In the genomic region with DNA sequence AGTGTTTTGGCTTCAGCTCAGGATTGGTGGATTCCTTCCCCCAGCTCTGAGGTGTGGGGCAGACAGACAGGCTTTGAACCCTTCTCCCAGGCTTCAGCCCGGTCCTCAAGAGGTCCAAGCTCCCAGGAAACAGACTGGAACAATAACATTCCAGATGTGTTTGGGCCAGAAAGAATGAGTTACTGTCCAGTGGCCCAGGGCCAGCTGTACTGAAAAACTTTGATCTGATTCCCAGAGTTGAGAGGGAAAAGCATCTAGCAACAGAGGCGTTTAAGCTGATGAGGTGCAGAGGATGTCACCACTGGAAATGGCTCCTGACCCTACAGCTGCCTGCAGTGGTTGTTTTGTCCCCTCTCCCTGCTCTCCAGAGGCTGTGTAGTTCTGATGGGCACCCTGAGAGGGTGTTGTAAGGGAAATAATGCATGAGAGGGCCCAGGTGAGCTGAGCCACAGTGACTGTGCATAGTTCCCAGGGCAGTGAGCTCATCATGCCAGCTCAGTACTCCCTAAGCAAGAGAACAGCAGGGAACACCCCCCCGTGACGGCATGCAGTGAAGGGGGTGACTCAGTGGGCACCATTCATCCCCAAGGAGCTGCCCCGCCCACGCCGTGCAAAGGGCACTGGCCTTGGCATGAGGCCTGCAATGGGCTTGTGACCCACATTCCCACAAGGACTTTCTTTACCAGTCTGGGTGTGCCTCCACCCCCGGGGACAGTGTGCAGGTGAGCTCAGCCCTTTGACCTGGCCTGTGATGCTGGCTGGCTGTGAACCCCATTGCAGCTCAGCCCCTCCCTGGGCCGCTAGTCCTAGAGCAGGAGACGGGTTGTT, we compare ENCODE assay signal across 8 cellular contexts. TPM values are rescaled to one million over a fixed set of nuclear protein-coding genes. Genes with fewer than 3 reads are reported as not detected.
DNase-seq lines count a peak whose midpoint lies in the region; ATAC-seq and TF ChIP-seq lines count a peak whose summit lies in the region.

No MANE protein-coding gene starts in this region.

- TF ChIP-seq CTCF in AG04450 (IDR thresholded peaks at IDR 0.05; ENCODE audit: low read depth, low read length) (no peak), epithelial cell of esophagus (IDR thresholded peaks at IDR 0.05; ENCODE audit: insufficient read depth, low read depth, low read length, missing control alignments) (peak; percentile 32)

- ATAC-seq in GM21723 (IDR thresholded peaks at IDR 0.05; ENCODE audit: unreplicated experiment) = no peak
- ATAC-seq in GM19455 (IDR thresholded peaks at IDR 0.05; ENCODE audit: unreplicated experiment) = no peak
- ATAC-seq in HG02623 (IDR thresholded peaks at IDR 0.05; ENCODE audit: unreplicated experiment) = no peak

- H3K27me3 ChIP-seq in AG04450 (ENCODE audit: control insufficient read depth, insufficient read depth, low read length) = no peaks in the 10 kb centered on the region
- H3K27me3 ChIP-seq in MG63 = no peaks in the 10 kb centered on the region

- H3K9me3 ChIP-seq in AG04450 (ENCODE audit: control insufficient read depth, insufficient read depth, low read length) (no peaks in the 10 kb centered on the region), MG63 (no peaks in the 10 kb centered on the region)

- H3K27ac ChIP-seq in AG04450 (ENCODE audit: low read depth, low read length) = peak overlapping the region; percentile 87

- peaks cover 41% of the 10 kb centered on the region for H3K36me3 ChIP-seq in MG63

- CTCF ChIA-PET in AG04450 (lab: Charles Lee) = interaction anchor here (1.1 to 1.7 kb wide), 3 partner anchors 9 to 38 kb away, joined by 4 to 6 read pairs (median 5); no protein-coding TSS in a partner anchor

- H3K4me3 ChIP-seq in AG04450 (ENCODE audit: low read depth, low read length) (no peak overlapping the region), MG63 (no peak overlapping the region), epithelial cell of esophagus (ENCODE audit: low read length) (no peak overlapping the region)

- DNase-seq in AG04450 (ENCODE audit: low read depth, low spot score) = no peak
- DNase-seq in MG63 = peak; percentile 92
- DNase-seq in epithelial cell of esophagus (ENCODE audit: low read depth) = peak; percentile 100
- peak; percentile 52 for DNase-seq in myocyte (ENCODE audit: low read depth)
- DNase-seq in activated CD4-positive, alpha-beta T cell treated with anti-CD3 and anti-CD28 coated beads for 1 hour = no peak

- POLR2A ChIA-PET in AG04450 (lab: Yijun Ruan, JAX) = interaction anchor here (1.0 to 2.3 kb wide), 3 partner anchors 10 to 51 kb away, joined by 3 to 28 read pairs (median 5); partner anchors contain the start of gene GPATCH3

RNA-seq across cellular contexts. Expression of gene SFN, which starts 13.8 kb away (rescaled TPM):
- polyA plus RNA-seq in AG04450 (2011; rRNA removed) = 0.09 and 0.10 TPM in 2 replicates
- polyA minus RNA-seq in AG04450 (2011; rRNA and poly(A)+ RNA removed) = 0.37 TPM in 1 of 2 replicates, not detected in the other
- total RNA-seq in MG63 (2014; rRNA removed; shearing (Covaris generic); ENCODE audit: low replicate concordance) = not detected in 2 replicates
- not detected in 2 replicates for total RNA-seq in myocyte
- polyA plus RNA-seq in myocyte (2012) = not detected

RNA-seq across cellular contexts. Expression of gene ZDHHC18, which starts 22.7 kb away (rescaled TPM):
- polyA plus RNA-seq in AG04450 (2011; rRNA removed) = 20.4 and 29.2 TPM in 2 replicates
- 30.1 and 51.3 TPM in 2 replicates for polyA minus RNA-seq in AG04450 (2011; rRNA and poly(A)+ RNA removed)
- total RNA-seq in MG63 (2014; rRNA removed; shearing (Covaris generic); ENCODE audit: low replicate concordance) = 3.5 and 12.7 TPM in 2 replicates
- total RNA-seq in myocyte = 11.8 and 11.9 TPM in 2 replicates
- 12.2 TPM for polyA plus RNA-seq in myocyte (2012)

RNA-seq across cellular contexts. Expression of gene GPN2, which starts 40.9 kb away (rescaled TPM):
- polyA plus RNA-seq in AG04450 (2011; rRNA removed) = 28.7 and 40.3 TPM in 2 replicates
- polyA minus RNA-seq in AG04450 (2011; rRNA and poly(A)+ RNA removed) = 34.6 and 49.0 TPM in 2 replicates
- 10.0 and 13.0 TPM in 2 replicates for total RNA-seq in MG63 (2014; rRNA removed; shearing (Covaris generic); ENCODE audit: low replicate concordance)
- 12.0 and 14.2 TPM in 2 replicates for total RNA-seq in myocyte
- 26.4 TPM for polyA plus RNA-seq in myocyte (2012)

RNA-seq across cellular contexts. Expression of gene GPATCH3, which starts 51.1 kb away (rescaled TPM):
- polyA plus RNA-seq in AG04450 (2011; rRNA removed) = 6.2 and 6.5 TPM in 2 replicates
- polyA minus RNA-seq in AG04450 (2011; rRNA and poly(A)+ RNA removed) = 8.4 and 8.7 TPM in 2 replicates
- total RNA-seq in MG63 (2014; rRNA removed; shearing (Covaris generic); ENCODE audit: low replicate concordance) = 12.2 and 15.6 TPM in 2 replicates
- total RNA-seq in myocyte = 6.3 and 6.5 TPM in 2 replicates
- 11.9 TPM for polyA plus RNA-seq in myocyte (2012)

Comparison
In these comparisons a context has a peak if more than half of its experiments do, and no peak if none do; other contexts are left out.
1. DNase-seq: peak in MG63 (single experiment), epithelial cell of esophagus (single experiment) and myocyte (single experiment); none in AG04450 (single experiment) and activated CD4-positive, alpha-beta T cell treated with anti-CD3 and anti-CD28 coated beads for 1 hour (single experiment).